In the genomic region with DNA sequence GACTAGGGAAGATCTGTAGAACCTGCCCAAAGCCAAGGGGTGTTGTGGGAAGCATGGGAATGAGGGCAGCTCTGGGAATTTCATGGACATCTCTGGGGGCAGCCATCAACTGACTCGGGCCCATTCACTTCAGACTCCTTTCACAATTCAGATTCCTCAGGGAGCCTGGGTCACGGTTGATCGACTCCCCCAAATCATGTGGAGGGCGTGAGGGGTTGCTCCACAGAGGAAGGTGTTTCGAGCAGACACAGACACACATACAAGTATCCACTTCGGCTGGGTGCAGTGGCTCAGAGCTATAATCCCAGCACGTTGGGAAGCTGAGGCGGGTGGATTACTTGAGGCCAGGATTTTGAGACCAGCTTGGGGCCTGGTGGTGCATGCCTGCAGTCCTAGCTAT, we compare ENCODE assay signal across 22 cellular contexts. TPM values are rescaled to one million over a fixed set of nuclear protein-coding genes. Genes with fewer than 3 reads are reported as not detected.
DNase-seq lines count a peak whose midpoint lies in the region; ATAC-seq, FAIRE-seq and TF ChIP-seq lines count a peak whose summit lies in the region.
"Had no signal": no experiment of that assay in that cellular context is flagged by ENCODE, and none has a peak within 500 bp of the region (broad histone marks: within the 10 kb centered on the region; RNA-seq: fewer than 3 reads in every experiment).

No MANE protein-coding gene starts in this region.

- H2AFZ ChIP-seq in astrocyte (ENCODE audit: low read depth, low read length) = no peak overlapping the region

- peaks cover 32% of the 10 kb centered on the region for H3K79me2 ChIP-seq in astrocyte (ENCODE audit: insufficient read depth, low read length)

- peaks cover 68% of the 10 kb centered on the region for H4K20me1 ChIP-seq in astrocyte (ENCODE audit: insufficient read depth, low read length)

- H3K4me1 Mint-ChIP-seq in activated CD8-positive, alpha-beta memory T cell treated with anti-CD3 and anti-CD28 coated beads, Interleukin-2, amount 10 ng/mL, durations not matched to agents 7 days and 5 days = peaks cover 41% of the 10 kb centered on the region
- peaks cover 30% of the 10 kb centered on the region for H3K4me1 Mint-ChIP-seq in CD14-positive monocyte
- H3K4me1 Mint-ChIP-seq in astrocyte (ENCODE audit: low read depth, unreplicated experiment) = peaks cover 27% of the 10 kb centered on the region

- in situ Hi-C loops in gastrocnemius medialis (cut with MboI; ENCODE audit: low sequenced_read_pairs in 4 of 4) = loop anchor here in 1 of 4 donors (10.0 kb wide), 1 partner anchor 56 kb away; a partner anchor contains a TSS

- intact Hi-C loops in CD14-positive monocyte (cut with micrococcal nuclease) = loop anchor here in 1 of 2 donors (2.0 kb wide), 1 partner anchor 16 kb away; a partner anchor contains a TSS
- intact Hi-C loops in gastrocnemius medialis (cut with DNase I; ENCODE audit: low total_unique reads) = no loop called here

- H3K9me3 Mint-ChIP-seq in activated CD8-positive, alpha-beta memory T cell treated with anti-CD3 and anti-CD28 coated beads, Interleukin-2, amount 10 ng/mL, durations not matched to agents 7 days and 5 days (ENCODE audit: low read depth) = no peaks in the 10 kb centered on the region
- H3K9me3 Mint-ChIP-seq in CD14-positive monocyte = peaks cover 0 to 4% (median 0%) of the 10 kb centered on the region in 7 donors
- no peaks in the 10 kb centered on the region for H3K9me3 Mint-ChIP-seq in astrocyte (ENCODE audit: unreplicated experiment)
- H3K9me3 Mint-ChIP-seq: CD4-positive, CD25-positive, alpha-beta regulatory T cell had no signal

- no peak for TF ChIP-seq POLR2A in gastrocnemius medialis (IDR thresholded peaks at IDR 0.05)

- H3K27me3 Mint-ChIP-seq in activated CD8-positive, alpha-beta memory T cell treated with anti-CD3 and anti-CD28 coated beads, Interleukin-2, amount 10 ng/mL, durations not matched to agents 7 days and 5 days = no peaks in the 10 kb centered on the region
- H3K27me3 Mint-ChIP-seq in CD14-positive monocyte (ENCODE audit: low read depth in 3 of 3) (no peaks in the 10 kb centered on the region), astrocyte (ENCODE audit: low read depth, unreplicated experiment) (no peaks in the 10 kb centered on the region)
- H3K27me3 Mint-ChIP-seq: CD4-positive, CD25-positive, alpha-beta regulatory T cell had no signal

- CTCF ChIA-PET in activated CD8-positive, alpha-beta memory T cell treated with anti-CD3 and anti-CD28 coated beads, Interleukin-2, amount 10 ng/mL, durations not matched to agents 7 days and 5 days (lab: Charles Lee) = interaction anchor here (1.4 to 6.2 kb wide), 3 partner anchors 12 to 39 kb away, joined by 3 to 35 read pairs (median 9); a partner anchor contains a TSS

- no peak overlapping the region for H3K9ac ChIP-seq in astrocyte (ENCODE audit: low read length)

- H3K4me2 ChIP-seq in astrocyte (ENCODE audit: low read length) = no peak overlapping the region

- peak overlapping the region; percentile 50 for H3K27ac Mint-ChIP-seq in activated CD8-positive, alpha-beta memory T cell treated with anti-CD3 and anti-CD28 coated beads, Interleukin-2, amount 10 ng/mL, durations not matched to agents 7 days and 5 days
- H3K27ac Mint-ChIP-seq in CD14-positive monocyte = peak overlapping the region in 5 of 7 donors; percentile 54 to 80 (median 78)
- H3K27ac Mint-ChIP-seq in astrocyte (ENCODE audit: unreplicated experiment) = peak overlapping the region; percentile 55
- H3K27ac Mint-ChIP-seq: CD4-positive, CD25-positive, alpha-beta regulatory T cell had no signal

- peaks cover 43% of the 10 kb centered on the region for H3K36me3 Mint-ChIP-seq in activated CD8-positive, alpha-beta memory T cell treated with anti-CD3 and anti-CD28 coated beads, Interleukin-2, amount 10 ng/mL, durations not matched to agents 7 days and 5 days
- H3K36me3 Mint-ChIP-seq in CD14-positive monocyte (peaks cover 26 to 37% of the 10 kb centered on the region in 2 donors), astrocyte (ENCODE audit: low read depth, unreplicated experiment) (peaks cover 9% of the 10 kb centered on the region)
- H3K36me3 Mint-ChIP-seq: CD4-positive, CD25-positive, alpha-beta regulatory T cell had no signal

- H3K4me3 ChIP-seq in astrocyte (ENCODE audit: insufficient read depth, low read depth, low read length) = no peak overlapping the region
- H3K4me3 ChIP-seq in gastrocnemius medialis = no peak overlapping the region

- TF ChIP-seq CTCF in CD14-positive monocyte (IDR thresholded peaks at IDR 0.05) (no peak), astrocyte (IDR thresholded peaks at IDR 0.05; ENCODE audit: insufficient read depth, low read depth, low read length) (no peak), gastrocnemius medialis (IDR thresholded peaks at IDR 0.05 in 4 of 5, conservative IDR thresholded peaks at IDR 0.05 in 1 of 5) (no peak)

- no peak overlapping the region for H3K4me3 Mint-ChIP-seq in activated CD8-positive, alpha-beta memory T cell treated with anti-CD3 and anti-CD28 coated beads, Interleukin-2, amount 10 ng/mL, durations not matched to agents 7 days and 5 days
- H3K4me3 Mint-ChIP-seq in CD14-positive monocyte (no peak overlapping the region), astrocyte (ENCODE audit: unreplicated experiment) (no peak overlapping the region)
- H3K4me3 Mint-ChIP-seq: CD4-positive, CD25-positive, alpha-beta regulatory T cell had no signal

- no peak for DNase-seq in activated CD8-positive, alpha-beta memory T cell treated with anti-CD3 and anti-CD28 coated beads, Interleukin-2, amount 10 ng/mL, durations not matched to agents 7 days and 5 days
- DNase-seq in activated CD8-positive, alpha-beta memory T cell treated with anti-CD3 and anti-CD28 coated beads, Interleukin-2, amount 50 U/mL, for 48 hours = no peak
- DNase-seq in CD14-positive monocyte (ENCODE audit: low spot score) (no peak), astrocyte (ENCODE audit: low read depth) (no peak), gastrocnemius medialis (no peak), NCI-H187 (lab: John Stamatoyannopoulos, UW) (no peak)
- DNase-seq: CD4-positive, CD25-positive, alpha-beta regulatory T cell; COR-L47; GF-D8; MM.1S; NCI-H1092 treated with DMSO at 0.1 percent for 48 hours; NCI-H146; NCI-H2081; NCI-H2171 treated with DMSO at 0.1 percent for 48 hours; NCI-H446; NCI-H526 treated with DMSO at 0.1 percent for 48 hours had no signal

- H3K27ac ChIP-seq in astrocyte (ENCODE audit: low read depth, low read length) (no peak overlapping the region), gastrocnemius medialis (peak overlapping the region in 3 of 4 donors; percentile 2 to 64 (median 6))

- H3K36me3 ChIP-seq in astrocyte (ENCODE audit: insufficient read depth, low read length) (peaks cover 2% of the 10 kb centered on the region), gastrocnemius medialis (peaks cover 0 to 22% of the 10 kb centered on the region in 2 donors)

- no peak for FAIRE-seq in astrocyte (lab: Jason Lieb, UNC)
- FAIRE-seq: H1 had no signal

- ATAC-seq in activated CD8-positive, alpha-beta memory T cell treated with anti-CD3 and anti-CD28 coated beads, Interleukin-2, amount 10 ng/mL, durations not matched to agents 7 days and 5 days = no peak
- ATAC-seq in gastrocnemius medialis = no peak
- ATAC-seq in HG02870 (IDR thresholded peaks at IDR 0.05; ENCODE audit: unreplicated experiment) = no peak
- ATAC-seq: Panc1 had no signal

- no peaks in the 10 kb centered on the region for H3K9me3 ChIP-seq in astrocyte (ENCODE audit: insufficient read depth, low read depth, low read length)
- no peaks in the 10 kb centered on the region for H3K9me3 ChIP-seq in gastrocnemius medialis

- H3K27me3 ChIP-seq in astrocyte (ENCODE audit: insufficient read depth, low read length) = no peaks in the 10 kb centered on the region
- H3K27me3 ChIP-seq in gastrocnemius medialis = no peaks in the 10 kb centered on the region

- H3K4me1 ChIP-seq in astrocyte (ENCODE audit: insufficient read depth, low read length) = peaks cover under 1% of the 10 kb centered on the region
- H3K4me1 ChIP-seq in gastrocnemius medialis = peaks cover 12% of the 10 kb centered on the region in 2 donors

RNA-seq across cellular contexts. Expression of a gene that starts 15.7 kb away (rescaled TPM):
- 10 to 100 TPM; 76.1 to 82.2 TPM for total RNA-seq in activated CD8-positive, alpha-beta memory T cell treated with anti-CD3 and anti-CD28 coated beads, Interleukin-2, amount 10 ng/mL, durations not matched to agents 7 days and 5 days
- polyA plus RNA-seq in CD14-positive monocyte = 10 to 100 TPM; 22.4 to 25.4 TPM
- total RNA-seq in astrocyte (43.1 and 61.2 TPM in 2 replicates), gastrocnemius medialis (10 to 100 TPM in 2 of 4 donors, 1 to 10 TPM in 2; 8.3 to 23.4 (median 15.8) TPM)

RNA-seq across cellular contexts. Expression of a gene that starts 39.7 kb away (rescaled TPM):
- 100 to 1,000 TPM in 1 of 2 experiments, 10 to 100 TPM in 1; 76.5 to 102 TPM for total RNA-seq in activated CD8-positive, alpha-beta memory T cell treated with anti-CD3 and anti-CD28 coated beads, Interleukin-2, amount 10 ng/mL, durations not matched to agents 7 days and 5 days
- 10 to 100 TPM; 71.9 to 75.0 TPM for polyA plus RNA-seq in CD14-positive monocyte
- total RNA-seq in astrocyte = 29.7 and 30.9 TPM in 2 replicates
- total RNA-seq in gastrocnemius medialis = 10 to 100 TPM; 33.7 to 78.2 (median 38.3) TPM

RNA-seq across cellular contexts. Expression of a gene that starts 57.2 kb away (rescaled TPM):
- total RNA-seq in activated CD8-positive, alpha-beta memory T cell treated with anti-CD3 and anti-CD28 coated beads, Interleukin-2, amount 10 ng/mL, durations not matched to agents 7 days and 5 days = not detected
- polyA plus RNA-seq in CD14-positive monocyte = not detected
- total RNA-seq in astrocyte (not detected in 2 replicates), gastrocnemius medialis (not detected)
- total RNA-seq: CD4-positive, CD25-positive, alpha-beta regulatory T cell; Daoy; H1; LHCN-M2; SK-MEL-5 had no signal
- polyA plus RNA-seq: CD4-positive, CD25-positive, alpha-beta regulatory T cell; H1 had no signal
